ENCODE assay signal across 19 cellular contexts in genomic region chr10:32204606-32205005, GRCh38.
DNase-seq lines count a peak whose midpoint lies in the region; ATAC-seq, FAIRE-seq and TF ChIP-seq lines count a peak whose summit lies in the region.
"Had no signal": no experiment of that assay in that cellular context is flagged by ENCODE, and none has a peak within 500 bp of the region (broad histone marks: within the 10 kb centered on the region; RNA-seq: fewer than 3 reads in every experiment).

No MANE protein-coding gene starts in this region.

- H3K36me3 Mint-ChIP-seq in endodermal cell (ENCODE audit: low read depth): no peaks in the 10 kb centered on the region

- no peaks in the 10 kb centered on the region for H3K79me2 ChIP-seq in HepG2 (ENCODE audit: insufficient read depth, low read length)

- H3K27me3 ChIP-seq in HepG2 (ENCODE audit: control insufficient read depth in 1 of 2, insufficient read depth in 2 of 2, low read length in 2 of 2): no peaks in the 10 kb centered on the region
- H3K27me3 ChIP-seq in right lobe of liver: no peaks in the 10 kb centered on the region
- no peaks in the 10 kb centered on the region for H3K27me3 ChIP-seq in endodermal cell (ENCODE audit: control insufficient read depth, insufficient read depth, low read length, poor library complexity, severe bottlenecking)

- WGBS in HepG2 (ENCODE audit: low lambda C conversion rate): 7% methylated on average over 2 of the region's 2 CpGs
- WGBS in right lobe of liver (ENCODE audit: insufficient coverage, low coverage, low lambda C conversion rate, missing lambda C conversion rate): 58% methylated on average over 2 of the region's 2 CpGs
- WGBS in endodermal cell (ENCODE audit: insufficient coverage in 1 of 2, insufficient read length in 1 of 2), 2 experiments: 92 to 94% methylated on average over 2 of the region's 2 CpGs

- H3K36me3 ChIP-seq in HepG2 (replicated peaks in 1 of 2; ENCODE audit: control insufficient read depth in 1 of 2, insufficient read depth in 2 of 2, low read length in 2 of 2): no peaks in the 10 kb centered on the region
- no peaks in the 10 kb centered on the region for H3K36me3 ChIP-seq in right lobe of liver
- H3K36me3 ChIP-seq in endodermal cell (ENCODE audit: control insufficient read depth, insufficient read depth, low read length): no peaks in the 10 kb centered on the region

- no peak for TF ChIP-seq EP300 in HepG2 (IDR thresholded peaks at IDR 0.05; ENCODE audit: low read depth in 2 of 2, low read length in 2 of 2)
- TF ChIP-seq EP300 in HepG2 (CRISPR knock-in tag; IDR thresholded peaks at IDR 0.05; ENCODE audit: borderline replicate concordance): no peak

- no peak for FAIRE-seq in HepG2 (lab: Jason Lieb, UNC)
- FAIRE-seq: G401.6, GM19239, H54 had no signal

- no TSS peak for BruUV-seq in HepG2 (replicated peaks; lab: Mats Ljungman, UMichigan)

- H3K9ac ChIP-seq in HepG2 (ENCODE audit: insufficient read depth, low read depth, low read length) (no peak overlapping the region), endodermal cell (ENCODE audit: extremely low read depth, low read length, poor library complexity, severe bottlenecking) (no peak overlapping the region)

- intact Hi-C loops in HepG2 (cut with micrococcal nuclease; ENCODE audit: unreplicated experiment) (no loop called here), right lobe of liver (cut with DNase I) (no loop called here)

- H3K4me3 ChIP-seq in HepG2 (replicated peaks in 1 of 3; ENCODE audit: insufficient read depth in 1 of 3, low read depth in 2 of 3, low read length in 3 of 3) (no peak overlapping the region), right lobe of liver (no peak overlapping the region), fibroblast of villous mesenchyme (ENCODE audit: low read depth, low read length) (no peak overlapping the region), endodermal cell (ENCODE audit: low read length) (no peak overlapping the region)

- H3K4me1 ChIP-seq in HepG2 (ENCODE audit: insufficient read depth, low read length): peaks cover 31% of the 10 kb centered on the region
- H3K4me1 ChIP-seq in right lobe of liver: no peaks in the 10 kb centered on the region
- H3K4me1 ChIP-seq in endodermal cell (ENCODE audit: control insufficient read depth, insufficient read depth, low read length): no peaks in the 10 kb centered on the region

- no peak for TF ChIP-seq POLR2A in HepG2 (IDR thresholded peaks at IDR 0.05; ENCODE audit: insufficient read depth in 1 of 2, low read depth in 2 of 2, low read length in 2 of 2)
- TF ChIP-seq POLR2A in right lobe of liver (IDR thresholded peaks at IDR 0.05): no peak

- H4K20me1 ChIP-seq in HepG2 (ENCODE audit: insufficient read depth, low read length): no peaks in the 10 kb centered on the region

- TF ChIP-seq RAD21 in HepG2 (CRISPR knock-in tag; IDR thresholded peaks at IDR 0.05): no peak

- no peak overlapping the region for H2AFZ ChIP-seq in HepG2 (ENCODE audit: low read length)

- H3K4me3 Mint-ChIP-seq in endodermal cell: no peak overlapping the region
- H3K4me3 Mint-ChIP-seq: B cell; CD4-positive, alpha-beta memory T cell had no signal

- no peaks in the 10 kb centered on the region for H3K9me3 ChIP-seq in HepG2 (ENCODE audit: low read length)
- no peaks in the 10 kb centered on the region for H3K9me3 ChIP-seq in right lobe of liver
- H3K9me3 ChIP-seq in endodermal cell (ENCODE audit: control insufficient read depth, low read length): no peaks in the 10 kb centered on the region

- H3K27me3 Mint-ChIP-seq in endodermal cell (ENCODE audit: insufficient read depth): no peaks in the 10 kb centered on the region
- H3K27me3 Mint-ChIP-seq: B cell had no signal

- CTCF ChIA-PET in HepG2 (lab: Yijun Ruan, JAX; ENCODE audit: low intra/inter-chr PET ratio, low total read pairs): no interaction called here

- no peak overlapping the region for H3K27ac Mint-ChIP-seq in endodermal cell
- H3K27ac Mint-ChIP-seq: B cell; CD4-positive, alpha-beta memory T cell had no signal

- H3K9me3 Mint-ChIP-seq in endodermal cell: peaks cover 7% of the 10 kb centered on the region

- ATAC-seq in HepG2 (no peak), right lobe of liver (no peak), GM21367 (IDR thresholded peaks at IDR 0.05; ENCODE audit: unreplicated experiment) (no peak)
- ATAC-seq: HCT116 had no signal

- DNase-seq in HepG2 (ENCODE audit: low spot score) (no peak), right lobe of liver (no peak), amniotic epithelial cell (ENCODE audit: low read depth) (peak; percentile 57), fibroblast of villous mesenchyme (ENCODE audit: low read depth) (peak; percentile 60), SKM-1 (lab: John Stamatoyannopoulos, UW; ENCODE audit: unreplicated experiment) (no peak), endodermal cell (no peak)
- DNase-seq: CD4-positive, alpha-beta memory T cell; DMS79; EL; IMR-90; KBM-7 had no signal

- TF ChIP-seq CTCF in HepG2 (CRISPR knock-in tag; IDR thresholded peaks at IDR 0.05) (no peak), right lobe of liver (IDR thresholded peaks at IDR 0.05) (no peak), fibroblast of villous mesenchyme (IDR thresholded peaks at IDR 0.05; ENCODE audit: insufficient read depth, low read depth, low read length) (no peak), endodermal cell (conservative IDR thresholded peaks at IDR 0.05) (no peak)

- H3K27ac ChIP-seq in HepG2 (ENCODE audit: extremely low read length, insufficient read depth, low read length): no peak overlapping the region
- no peak overlapping the region for H3K27ac ChIP-seq in right lobe of liver
- no peak overlapping the region for H3K27ac ChIP-seq in endodermal cell (ENCODE audit: low read depth, low read length)
- H3K27ac ChIP-seq: 22Rv1, C4-2B had no signal

- POLR2A ChIA-PET in HepG2 (lab: Yijun Ruan, JAX): no interaction called here

- in situ Hi-C loops in HepG2 (cut with HindIII; ENCODE audit: extremely low pct_ligation_motif_present, low pct_unique_long_range_greater_than_20kb): loop anchor here (25.0 kb wide), 1 partner anchor 367 kb away; no protein-coding TSS in a partner anchor

- no peak overlapping the region for H3K4me2 ChIP-seq in HepG2 (ENCODE audit: low read depth, low read length)

- H3K4me1 Mint-ChIP-seq in endodermal cell: no peaks in the 10 kb centered on the region

TF ChIP-seq in HepG2, 621 proteins besides CTCF, POLR2A, EP300 and RAD21:
- TF ChIP-seq ZBTB40 (IDR thresholded peaks at IDR 0.05): no peak
- no peak for TF ChIP-seq ZBTB40 (CRISPR knock-in tag; IDR thresholded peaks at IDR 0.05)
- TF ChIP-seq BCL6 (CRISPR knock-in tag; IDR thresholded peaks at IDR 0.05): peak; percentile 75

Comparison
In these comparisons a context has a peak if more than half of its experiments do, and no peak if none do; other contexts are left out.
1. DNase-seq: peak in amniotic epithelial cell (single experiment) and fibroblast of villous mesenchyme (single experiment); none in HepG2 (single experiment), right lobe of liver (0 of 3), SKM-1 (single experiment) and endodermal cell (single experiment).